In the genomic region with DNA sequence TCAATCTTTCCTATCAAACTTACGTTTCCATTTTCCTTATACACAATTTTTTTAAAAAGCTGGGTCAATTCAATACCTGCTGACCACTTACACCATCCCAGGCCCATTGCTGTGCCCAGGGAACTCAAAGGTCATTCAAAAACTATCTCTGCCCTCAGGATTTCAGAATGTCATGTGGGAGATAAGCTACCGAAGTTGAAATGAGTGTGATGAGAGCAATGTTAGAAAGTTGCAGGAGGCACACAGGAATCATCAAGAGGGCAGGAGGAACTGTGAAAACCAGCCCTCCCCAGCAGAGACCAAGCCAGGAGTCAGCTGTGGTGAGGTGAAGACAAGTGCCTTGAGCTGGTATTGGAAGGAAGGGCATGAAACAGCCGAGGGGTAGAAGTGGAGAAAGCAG, we compare ENCODE assay signal across 2 cellular contexts.
A peak's percentile ranks its signal among the peaks of the same experiment; 100 is the strongest.
TF ChIP-seq lines count a peak whose summit lies in the region.

No MANE protein-coding gene starts in this region.

TF ChIP-seq in IMR-90, 13 proteins besides CTCF, POLR2A, EP300 and RAD21:
- TF ChIP-seq MAFK (IDR thresholded peaks at IDR 0.05; ENCODE audit: low read depth, low read length) (no peak), CEBPB (IDR thresholded peaks at IDR 0.05; ENCODE audit: low read depth, low read length) (no peak)
- TF ChIP-seq, protein P1, sequence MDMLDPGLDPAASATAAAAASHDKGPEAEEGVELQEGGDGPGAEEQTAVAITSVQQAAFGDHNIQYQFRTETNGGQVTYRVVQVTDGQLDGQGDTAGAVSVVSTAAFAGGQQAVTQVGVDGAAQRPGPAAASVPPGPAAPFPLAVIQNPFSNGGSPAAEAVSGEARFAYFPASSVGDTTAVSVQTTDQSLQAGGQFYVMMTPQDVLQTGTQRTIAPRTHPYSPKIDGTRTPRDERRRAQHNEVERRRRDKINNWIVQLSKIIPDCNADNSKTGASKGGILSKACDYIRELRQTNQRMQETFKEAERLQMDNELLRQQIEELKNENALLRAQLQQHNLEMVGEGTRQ (IDR thresholded peaks at IDR 0.05; ENCODE audit: low read depth, low read length), result no peak

TF ChIP-seq in HepG2, 621 proteins besides CTCF, POLR2A, EP300 and RAD21 (continues in another document):
- TF ChIP-seq, protein P2, sequence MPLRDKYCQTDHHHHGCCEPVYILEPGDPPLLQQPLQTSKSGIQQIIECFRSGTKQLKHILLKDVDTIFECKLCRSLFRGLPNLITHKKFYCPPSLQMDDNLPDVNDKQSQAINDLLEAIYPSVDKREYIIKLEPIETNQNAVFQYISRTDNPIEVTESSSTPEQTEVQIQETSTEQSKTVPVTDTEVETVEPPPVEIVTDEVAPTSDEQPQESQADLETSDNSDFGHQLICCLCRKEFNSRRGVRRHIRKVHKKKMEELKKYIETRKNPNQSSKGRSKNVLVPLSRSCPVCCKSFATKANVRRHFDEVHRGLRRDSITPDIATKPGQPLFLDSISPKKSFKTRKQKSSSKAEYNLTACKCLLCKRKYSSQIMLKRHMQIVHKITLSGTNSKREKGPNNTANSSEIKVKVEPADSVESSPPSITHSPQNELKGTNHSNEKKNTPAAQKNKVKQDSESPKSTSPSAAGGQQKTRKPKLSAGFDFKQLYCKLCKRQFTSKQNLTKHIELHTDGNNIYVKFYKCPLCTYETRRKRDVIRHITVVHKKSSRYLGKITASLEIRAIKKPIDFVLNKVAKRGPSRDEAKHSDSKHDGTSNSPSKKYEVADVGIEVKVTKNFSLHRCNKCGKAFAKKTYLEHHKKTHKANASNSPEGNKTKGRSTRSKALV (CRISPR knock-in tag; IDR thresholded peaks at IDR 0.05), result no peak
- 0 out of 2 replicates have a peak, but pooled peaks have one; percentile 52 for TF ChIP-seq ZMYM4 (CRISPR knock-in tag; IDR thresholded peaks at IDR 0.05)
- no peak for TF ChIP-seq HNRNPUL1 (IDR thresholded peaks at IDR 0.05; ENCODE audit: low read depth, low read length)
- no peak for TF ChIP-seq SMYD3 (CRISPR knock-in tag; IDR thresholded peaks at IDR 0.05)
- no peak for TF ChIP-seq MIER3 (CRISPR knock-in tag; IDR thresholded peaks at IDR 0.05; ENCODE audit: borderline replicate concordance)
- TF ChIP-seq STAG1 (CRISPR knock-in tag; IDR thresholded peaks at IDR 0.05), result 0 out of 2 replicates have a peak, but pooled peaks have one; percentile 14
- 0 out of 2 replicates have a peak, but pooled peaks have one; percentile 42 for TF ChIP-seq PHF21A (CRISPR knock-in tag; IDR thresholded peaks at IDR 0.05)
- no peak for TF ChIP-seq RAD51 (IDR thresholded peaks at IDR 0.05; ENCODE audit: borderline replicate concordance)
- TF ChIP-seq ZNF644 (CRISPR knock-in tag; IDR thresholded peaks at IDR 0.05; ENCODE audit: low read depth), result 0 out of 2 replicates have a peak, but pooled peaks have one; percentile 26
- no peak for TF ChIP-seq SUZ12 (IDR thresholded peaks at IDR 0.05; ENCODE audit: low read depth, low read length)
- TF ChIP-seq ZNF614 (CRISPR knock-in tag; IDR thresholded peaks at IDR 0.05; ENCODE audit: borderline replicate concordance), result no peak
- TF ChIP-seq, protein P3, sequence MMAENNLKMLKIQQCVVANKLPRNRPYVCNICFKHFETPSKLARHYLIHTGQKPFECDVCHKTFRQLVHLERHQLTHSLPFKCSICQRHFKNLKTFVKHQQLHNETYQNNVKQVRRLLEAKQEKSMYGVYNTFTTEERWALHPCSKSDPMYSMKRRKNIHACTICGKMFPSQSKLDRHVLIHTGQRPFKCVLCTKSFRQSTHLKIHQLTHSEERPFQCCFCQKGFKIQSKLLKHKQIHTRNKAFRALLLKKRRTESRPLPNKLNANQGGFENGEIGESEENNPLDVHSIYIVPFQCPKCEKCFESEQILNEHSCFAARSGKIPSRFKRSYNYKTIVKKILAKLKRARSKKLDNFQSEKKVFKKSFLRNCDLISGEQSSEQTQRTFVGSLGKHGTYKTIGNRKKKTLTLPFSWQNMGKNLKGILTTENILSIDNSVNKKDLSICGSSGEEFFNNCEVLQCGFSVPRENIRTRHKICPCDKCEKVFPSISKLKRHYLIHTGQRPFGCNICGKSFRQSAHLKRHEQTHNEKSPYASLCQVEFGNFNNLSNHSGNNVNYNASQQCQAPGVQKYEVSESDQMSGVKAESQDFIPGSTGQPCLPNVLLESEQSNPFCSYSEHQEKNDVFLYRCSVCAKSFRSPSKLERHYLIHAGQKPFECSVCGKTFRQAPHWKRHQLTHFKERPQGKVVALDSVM (CRISPR knock-in tag; IDR thresholded peaks at IDR 0.05), result no peak
- TF ChIP-seq, protein P4, sequence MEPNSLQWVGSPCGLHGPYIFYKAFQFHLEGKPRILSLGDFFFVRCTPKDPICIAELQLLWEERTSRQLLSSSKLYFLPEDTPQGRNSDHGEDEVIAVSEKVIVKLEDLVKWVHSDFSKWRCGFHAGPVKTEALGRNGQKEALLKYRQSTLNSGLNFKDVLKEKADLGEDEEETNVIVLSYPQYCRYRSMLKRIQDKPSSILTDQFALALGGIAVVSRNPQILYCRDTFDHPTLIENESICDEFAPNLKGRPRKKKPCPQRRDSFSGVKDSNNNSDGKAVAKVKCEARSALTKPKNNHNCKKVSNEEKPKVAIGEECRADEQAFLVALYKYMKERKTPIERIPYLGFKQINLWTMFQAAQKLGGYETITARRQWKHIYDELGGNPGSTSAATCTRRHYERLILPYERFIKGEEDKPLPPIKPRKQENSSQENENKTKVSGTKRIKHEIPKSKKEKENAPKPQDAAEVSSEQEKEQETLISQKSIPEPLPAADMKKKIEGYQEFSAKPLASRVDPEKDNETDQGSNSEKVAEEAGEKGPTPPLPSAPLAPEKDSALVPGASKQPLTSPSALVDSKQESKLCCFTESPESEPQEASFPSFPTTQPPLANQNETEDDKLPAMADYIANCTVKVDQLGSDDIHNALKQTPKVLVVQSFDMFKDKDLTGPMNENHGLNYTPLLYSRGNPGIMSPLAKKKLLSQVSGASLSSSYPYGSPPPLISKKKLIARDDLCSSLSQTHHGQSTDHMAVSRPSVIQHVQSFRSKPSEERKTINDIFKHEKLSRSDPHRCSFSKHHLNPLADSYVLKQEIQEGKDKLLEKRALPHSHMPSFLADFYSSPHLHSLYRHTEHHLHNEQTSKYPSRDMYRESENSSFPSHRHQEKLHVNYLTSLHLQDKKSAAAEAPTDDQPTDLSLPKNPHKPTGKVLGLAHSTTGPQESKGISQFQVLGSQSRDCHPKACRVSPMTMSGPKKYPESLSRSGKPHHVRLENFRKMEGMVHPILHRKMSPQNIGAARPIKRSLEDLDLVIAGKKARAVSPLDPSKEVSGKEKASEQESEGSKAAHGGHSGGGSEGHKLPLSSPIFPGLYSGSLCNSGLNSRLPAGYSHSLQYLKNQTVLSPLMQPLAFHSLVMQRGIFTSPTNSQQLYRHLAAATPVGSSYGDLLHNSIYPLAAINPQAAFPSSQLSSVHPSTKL (CRISPR knock-in tag; IDR thresholded peaks at IDR 0.05), result no peak
- TF ChIP-seq SETDB1 (CRISPR knock-in tag; IDR thresholded peaks at IDR 0.05; ENCODE audit: borderline replicate concordance), result no peak
- no peak for TF ChIP-seq ZNF678 (CRISPR knock-in tag; IDR thresholded peaks at IDR 0.05)
- TF ChIP-seq, protein P5, sequence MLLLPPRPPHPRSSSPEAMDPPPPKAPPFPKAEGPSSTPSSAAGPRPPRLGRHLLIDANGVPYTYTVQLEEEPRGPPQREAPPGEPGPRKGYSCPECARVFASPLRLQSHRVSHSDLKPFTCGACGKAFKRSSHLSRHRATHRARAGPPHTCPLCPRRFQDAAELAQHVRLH (CRISPR knock-in tag; IDR thresholded peaks at IDR 0.05; ENCODE audit: borderline replicate concordance, low read depth), result peak; percentile 34; the same call in 1 of the 2 replicates
- TF ChIP-seq, protein P6, sequence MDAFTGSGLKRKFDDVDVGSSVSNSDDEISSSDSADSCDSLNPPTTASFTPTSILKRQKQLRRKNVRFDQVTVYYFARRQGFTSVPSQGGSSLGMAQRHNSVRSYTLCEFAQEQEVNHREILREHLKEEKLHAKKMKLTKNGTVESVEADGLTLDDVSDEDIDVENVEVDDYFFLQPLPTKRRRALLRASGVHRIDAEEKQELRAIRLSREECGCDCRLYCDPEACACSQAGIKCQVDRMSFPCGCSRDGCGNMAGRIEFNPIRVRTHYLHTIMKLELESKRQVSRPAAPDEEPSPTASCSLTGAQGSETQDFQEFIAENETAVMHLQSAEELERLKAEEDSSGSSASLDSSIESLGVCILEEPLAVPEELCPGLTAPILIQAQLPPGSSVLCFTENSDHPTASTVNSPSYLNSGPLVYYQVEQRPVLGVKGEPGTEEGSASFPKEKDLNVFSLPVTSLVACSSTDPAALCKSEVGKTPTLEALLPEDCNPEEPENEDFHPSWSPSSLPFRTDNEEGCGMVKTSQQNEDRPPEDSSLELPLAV (CRISPR knock-in tag; conservative IDR thresholded peaks at IDR 0.05; ENCODE audit: low read depth), result no peak
- no peak for TF ChIP-seq MED8 (CRISPR knock-in tag; IDR thresholded peaks at IDR 0.05; ENCODE audit: insufficient replicate concordance)
- no peak for TF ChIP-seq ZNF34 (CRISPR knock-in tag; IDR thresholded peaks at IDR 0.05; ENCODE audit: borderline replicate concordance)
- no peak for TF ChIP-seq ZNF83 (CRISPR knock-in tag; IDR thresholded peaks at IDR 0.05; ENCODE audit: borderline replicate concordance)
- TF ChIP-seq ZFP41 (CRISPR knock-in tag; IDR thresholded peaks at IDR 0.05; ENCODE audit: borderline replicate concordance), result no peak
- TF ChIP-seq, protein P7, sequence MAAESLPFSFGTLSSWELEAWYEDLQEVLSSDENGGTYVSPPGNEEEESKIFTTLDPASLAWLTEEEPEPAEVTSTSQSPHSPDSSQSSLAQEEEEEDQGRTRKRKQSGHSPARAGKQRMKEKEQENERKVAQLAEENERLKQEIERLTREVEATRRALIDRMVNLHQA (CRISPR knock-in tag; IDR thresholded peaks at IDR 0.05), result no peak
- 0 out of 2 replicates have a peak, but pooled peaks have one; percentile 16 for TF ChIP-seq GATAD2A (CRISPR knock-in tag; IDR thresholded peaks at IDR 0.05)
- no peak for TF ChIP-seq GFI1 (CRISPR knock-in tag; IDR thresholded peaks at IDR 0.05; ENCODE audit: borderline replicate concordance)
- TF ChIP-seq, protein P8, sequence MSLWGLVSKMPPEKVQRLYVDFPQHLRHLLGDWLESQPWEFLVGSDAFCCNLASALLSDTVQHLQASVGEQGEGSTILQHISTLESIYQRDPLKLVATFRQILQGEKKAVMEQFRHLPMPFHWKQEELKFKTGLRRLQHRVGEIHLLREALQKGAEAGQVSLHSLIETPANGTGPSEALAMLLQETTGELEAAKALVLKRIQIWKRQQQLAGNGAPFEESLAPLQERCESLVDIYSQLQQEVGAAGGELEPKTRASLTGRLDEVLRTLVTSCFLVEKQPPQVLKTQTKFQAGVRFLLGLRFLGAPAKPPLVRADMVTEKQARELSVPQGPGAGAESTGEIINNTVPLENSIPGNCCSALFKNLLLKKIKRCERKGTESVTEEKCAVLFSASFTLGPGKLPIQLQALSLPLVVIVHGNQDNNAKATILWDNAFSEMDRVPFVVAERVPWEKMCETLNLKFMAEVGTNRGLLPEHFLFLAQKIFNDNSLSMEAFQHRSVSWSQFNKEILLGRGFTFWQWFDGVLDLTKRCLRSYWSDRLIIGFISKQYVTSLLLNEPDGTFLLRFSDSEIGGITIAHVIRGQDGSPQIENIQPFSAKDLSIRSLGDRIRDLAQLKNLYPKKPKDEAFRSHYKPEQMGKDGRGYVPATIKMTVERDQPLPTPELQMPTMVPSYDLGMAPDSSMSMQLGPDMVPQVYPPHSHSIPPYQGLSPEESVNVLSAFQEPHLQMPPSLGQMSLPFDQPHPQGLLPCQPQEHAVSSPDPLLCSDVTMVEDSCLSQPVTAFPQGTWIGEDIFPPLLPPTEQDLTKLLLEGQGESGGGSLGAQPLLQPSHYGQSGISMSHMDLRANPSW (CRISPR knock-in tag; IDR thresholded peaks at IDR 0.05; ENCODE audit: borderline replicate concordance), result no peak
- TF ChIP-seq MED1 (CRISPR knock-in tag; IDR thresholded peaks at IDR 0.05), result peak; percentile 61; the same call in 1 of the 2 replicates
- no peak for TF ChIP-seq MTF1 (CRISPR knock-in tag; IDR thresholded peaks at IDR 0.05)
- TF ChIP-seq SRSF4 (IDR thresholded peaks at IDR 0.05; ENCODE audit: low read depth, low read length, poor library complexity, severe bottlenecking), result no peak
- TF ChIP-seq ZNF441 (CRISPR knock-in tag; IDR thresholded peaks at IDR 0.05; ENCODE audit: borderline replicate concordance), result peak; percentile 53; the same call in 1 of the 2 replicates
- no peak for TF ChIP-seq ZNF138 (CRISPR knock-in tag; IDR thresholded peaks at IDR 0.05; ENCODE audit: low read depth)
- no peak for TF ChIP-seq HOXA9 (CRISPR knock-in tag; IDR thresholded peaks at IDR 0.05; ENCODE audit: borderline replicate concordance)
- TF ChIP-seq TBL1XR1 (IDR thresholded peaks at IDR 0.05; ENCODE audit: borderline replicate concordance, low read length, partially characterized antibody), result no peak
- 0 out of 2 replicates have a peak, but pooled peaks have one; percentile 42 for TF ChIP-seq POLR2G (IDR thresholded peaks at IDR 0.05; ENCODE audit: low read depth, low read length)
- TF ChIP-seq TEAD3 (CRISPR knock-in tag; optimal IDR thresholded peaks at IDR 0.05; ENCODE audit: borderline replicate concordance), result peak; percentile 28
- TF ChIP-seq ZNF264 (CRISPR knock-in tag; IDR thresholded peaks at IDR 0.05), result 0 out of 2 replicates have a peak, but pooled peaks have one; percentile 27
- no peak for TF ChIP-seq ZNF292 (CRISPR knock-in tag; IDR thresholded peaks at IDR 0.05; ENCODE audit: borderline replicate concordance, low read depth)
- no peak for TF ChIP-seq ZNF17 (CRISPR knock-in tag; IDR thresholded peaks at IDR 0.05)
- no peak for TF ChIP-seq RFX1 (IDR thresholded peaks at IDR 0.05)
- TF ChIP-seq, protein P9, sequence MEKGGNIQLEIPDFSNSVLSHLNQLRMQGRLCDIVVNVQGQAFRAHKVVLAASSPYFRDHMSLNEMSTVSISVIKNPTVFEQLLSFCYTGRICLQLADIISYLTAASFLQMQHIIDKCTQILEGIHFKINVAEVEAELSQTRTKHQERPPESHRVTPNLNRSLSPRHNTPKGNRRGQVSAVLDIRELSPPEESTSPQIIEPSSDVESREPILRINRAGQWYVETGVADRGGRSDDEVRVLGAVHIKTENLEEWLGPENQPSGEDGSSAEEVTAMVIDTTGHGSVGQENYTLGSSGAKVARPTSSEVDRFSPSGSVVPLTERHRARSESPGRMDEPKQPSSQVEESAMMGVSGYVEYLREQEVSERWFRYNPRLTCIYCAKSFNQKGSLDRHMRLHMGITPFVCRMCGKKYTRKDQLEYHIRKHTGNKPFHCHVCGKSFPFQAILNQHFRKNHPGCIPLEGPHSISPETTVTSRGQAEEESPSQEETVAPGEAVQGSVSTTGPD (CRISPR knock-in tag; IDR thresholded peaks at IDR 0.05), result no peak
- TF ChIP-seq ZNF124 (CRISPR knock-in tag; IDR thresholded peaks at IDR 0.05), result peak; percentile 42; the same call in 1 of the 2 replicates
- TF ChIP-seq TCF7L2 (IDR thresholded peaks at IDR 0.05; ENCODE audit: low read depth, low read length), result no peak
- TF ChIP-seq MAFK (conservative IDR thresholded peaks at IDR 0.05 in 1 of 2, IDR thresholded peaks at IDR 0.05 in 1 of 2; ENCODE audit: low read length in 2 of 2), result no peak
- no peak for TF ChIP-seq FOXA1 (IDR thresholded peaks at IDR 0.05)
- TF ChIP-seq FOXA1 (CRISPR knock-in tag; IDR thresholded peaks at IDR 0.05), result no peak
